Comparison of ENCODE assay signal across 9 cellular contexts in the genomic region with DNA sequence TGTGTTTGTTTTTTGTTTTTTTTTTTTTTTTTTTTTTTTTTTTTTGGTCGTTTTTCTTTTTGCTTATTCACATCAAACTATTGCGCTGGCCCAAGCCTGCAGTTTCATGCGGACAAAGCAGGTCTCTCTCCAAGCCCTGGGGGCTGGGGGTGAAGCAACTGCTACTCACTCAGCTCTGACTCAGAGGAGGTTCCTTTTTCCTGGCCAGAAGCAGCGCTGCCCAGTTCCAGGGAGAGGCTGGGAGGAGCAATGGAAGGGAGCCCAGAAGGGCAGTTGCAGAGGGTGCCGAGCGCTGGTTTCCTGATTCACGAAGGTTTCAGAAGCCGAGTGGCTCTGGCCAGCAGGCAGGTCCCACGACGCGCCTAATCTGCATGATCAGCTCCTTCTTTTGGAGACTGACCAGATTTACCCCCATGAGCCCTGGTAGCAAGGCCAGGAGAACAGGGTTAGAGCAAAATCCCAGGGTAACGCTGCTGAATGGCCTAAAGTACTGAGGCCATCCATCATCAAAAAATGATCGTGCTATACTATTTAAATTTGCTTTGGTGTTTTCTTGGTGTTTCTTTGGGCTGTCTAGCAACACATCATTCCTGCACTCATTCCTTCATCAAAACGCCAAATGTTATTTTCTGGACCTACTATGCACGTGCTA.
DNase-seq lines count a peak whose midpoint lies in the region; ATAC-seq, FAIRE-seq and TF ChIP-seq lines count a peak whose summit lies in the region.
"Had no signal": no experiment of that assay in that cellular context is flagged by ENCODE, and none has a peak within 500 bp of the region (broad histone marks: within the 10 kb centered on the region; RNA-seq: fewer than 3 reads in every experiment).

No MANE protein-coding gene starts in this region.

- DNase-seq in 8988T (peak; percentile 14), NCI-H446 (lab: John Stamatoyannopoulos, UW) (peak; percentile 74 to 87), endothelial cell (ENCODE audit: low spot score) (peak; percentile 29), small intestine (no peak), SIG-M5 treated with dmso at 0.1 percent for 504 hours (lab: John Stamatoyannopoulos, UW; ENCODE audit: unreplicated experiment) (no peak)
- DNase-seq in NK-92 treated with Interleukin-12 subunit alpha and Interleukin-12 subunit beta, amount 100 ng/mL, for 24 hours (lab: John Stamatoyannopoulos, UW), result no peak

- no peak overlapping the region for H3K4me3 Mint-ChIP-seq in endothelial cell (ENCODE audit: unreplicated experiment)

- no peak for ATAC-seq in HG02884 (IDR thresholded peaks at IDR 0.05; ENCODE audit: unreplicated experiment)

- no peaks in the 10 kb centered on the region for H3K9me3 Mint-ChIP-seq in endothelial cell (ENCODE audit: unreplicated experiment)

- 62 to 67% methylated on average over 8 of the region's 15 CpGs for WGBS in mesodermal cell (ENCODE audit: insufficient coverage in 2 of 2), 2 experiments
- WGBS in small intestine, 3 donors, result 46 to 75% (median 74%) methylated on average over 14 to 15 of the region's 15 CpGs

- no peaks in the 10 kb centered on the region for H3K36me3 Mint-ChIP-seq in endothelial cell (ENCODE audit: low read depth, unreplicated experiment)

- H3K4me1 Mint-ChIP-seq in endothelial cell (ENCODE audit: unreplicated experiment), result peaks cover 12% of the 10 kb centered on the region

- TF ChIP-seq CTCF in endothelial cell (IDR thresholded peaks at IDR 0.05; ENCODE audit: unreplicated experiment), result no peak

- H3K9me3 ChIP-seq in mesodermal cell (ENCODE audit: control insufficient read depth, low read length), result no peaks in the 10 kb centered on the region
- H3K9me3 ChIP-seq in small intestine (ENCODE audit: control insufficient read depth, low read depth), result no peaks in the 10 kb centered on the region
- H3K9me3 ChIP-seq: BLaER1 had no signal

- FAIRE-seq in small intestine (lab: Jason Lieb, UNC), result no peak

- H3K36me3 ChIP-seq in mesodermal cell (ENCODE audit: control insufficient read depth, insufficient read depth, low read length) (no peaks in the 10 kb centered on the region), small intestine (ENCODE audit: control insufficient read depth in 2 of 2, insufficient read depth in 2 of 2, low read length in 2 of 2) (no peaks in the 10 kb centered on the region)
- H3K36me3 ChIP-seq: BLaER1 had no signal

- H3K4me3 ChIP-seq in mesodermal cell (ENCODE audit: extremely low read depth, insufficient read depth, low read length, poor library complexity, severe bottlenecking) (no peak overlapping the region), small intestine (ENCODE audit: low read depth in 1 of 2, low read length in 2 of 2) (no peak overlapping the region)
- H3K4me3 ChIP-seq: BLaER1 had no signal

- H3K4me1 ChIP-seq in mesodermal cell (ENCODE audit: control insufficient read depth, insufficient read depth, low read length, poor library complexity, severe bottlenecking) (peaks cover 7% of the 10 kb centered on the region), small intestine (ENCODE audit: control insufficient read depth in 2 of 2, insufficient read depth in 1 of 2, low read depth in 1 of 2, low read length in 1 of 2) (no peaks in the 10 kb centered on the region)
- H3K4me1 ChIP-seq: BLaER1 had no signal

- H3K27me3 ChIP-seq in small intestine (ENCODE audit: control insufficient read depth in 2 of 2, insufficient read depth in 2 of 2, low read length in 2 of 2), result no peaks in the 10 kb centered on the region
- H3K27me3 ChIP-seq: BLaER1 had no signal

- H3K27ac Mint-ChIP-seq in endothelial cell (ENCODE audit: unreplicated experiment), result no peak overlapping the region

- peak overlapping the region; percentile 41 for H3K27ac ChIP-seq in mesodermal cell (ENCODE audit: low read depth, low read length, severe bottlenecking)
- H3K27ac ChIP-seq in small intestine (ENCODE audit: low read depth in 1 of 2, low read length in 1 of 2), result no peak overlapping the region
- H3K27ac ChIP-seq: BLaER1 had no signal

- H3K27me3 Mint-ChIP-seq in endothelial cell (ENCODE audit: unreplicated experiment), result peaks cover 4% of the 10 kb centered on the region

Comparison
In these comparisons a context has a peak if more than half of its experiments do, and no peak if none do; other contexts are left out.
1. DNase-seq: peak in 8988T (single experiment), NCI-H446 (2 of 2) and endothelial cell (single experiment); none in small intestine (single experiment), SIG-M5 treated with dmso at 0.1 percent for 504 hours (single experiment) and NK-92 treated with Interleukin-12 subunit alpha and Interleukin-12 subunit beta, amount 100 ng/mL, for 24 hours (single experiment).